31 cellular contexts compared by ENCODE assay signal in genomic region chr17:63629627-63630026, GRCh38. TPM values are rescaled to one million over a fixed set of nuclear protein-coding genes. Genes with fewer than 3 reads are reported as not detected.
A peak's percentile ranks its signal among the peaks of the same experiment; 100 is the strongest.
DNase-seq lines count a peak whose midpoint lies in the region; ATAC-seq, FAIRE-seq and TF ChIP-seq lines count a peak whose summit lies in the region.
"Had no signal": no experiment of that assay in that cellular context is flagged by ENCODE, and none has a peak within 500 bp of the region (broad histone marks: within the 10 kb centered on the region; RNA-seq: fewer than 3 reads in every experiment).

No MANE protein-coding gene starts in this region.

- no peak overlapping the region for H3K4me3 ChIP-seq in right cardiac atrium (ENCODE audit: low read length)
- H3K4me3 ChIP-seq in coronary artery: no peak overlapping the region
- H3K4me3 ChIP-seq: spleen had no signal

- H3K27ac ChIP-seq in right cardiac atrium (ENCODE audit: low read length): no peak overlapping the region
- no peak overlapping the region for H3K27ac ChIP-seq in coronary artery
- H3K27ac ChIP-seq: spleen had no signal

- no peaks in the 10 kb centered on the region for H3K27me3 ChIP-seq in right cardiac atrium (ENCODE audit: control insufficient read depth, insufficient read depth)
- H3K27me3 ChIP-seq: spleen had no signal

- H3K9me3 ChIP-seq in right cardiac atrium (ENCODE audit: control insufficient read depth, low read length): no peaks in the 10 kb centered on the region
- H3K9me3 ChIP-seq: Caco-2, spleen had no signal

- H3K4me1 ChIP-seq in right cardiac atrium (ENCODE audit: control insufficient read depth, insufficient read depth, low read length): peaks cover 7% of the 10 kb centered on the region
- H3K4me1 ChIP-seq: Caco-2 had no signal

- intact Hi-C loops in right cardiac atrium (cut with DNase I): no loop called here

- DNase-seq in HTR-8/SVneo (ENCODE audit: insufficient read length, low spot score) (no peak), right cardiac atrium (no peak), pulmonary artery endothelial cell (ENCODE audit: low read depth, low spot score) (peak; percentile 5), coronary artery (ENCODE audit: low spot score) (no peak)
- no peak for DNase-seq in effector CD8-positive, alpha-beta T cell (lab: John Stamatoyannopoulos, UW)
- DNase-seq: activated CD4-positive, alpha-beta memory T cell treated with anti-CD3 and anti-CD28 coated beads, Interleukin-2, amount 10 ng/mL, durations not matched to agents 7 days and 5 days; activated CD4-positive, CD25-positive, alpha-beta regulatory T cell treated with anti-CD3 and anti-CD28 coated beads, Interleukin-2, amount 50 U/mL, for 72 hours; activated CD8-positive, alpha-beta memory T cell treated with anti-CD3 and anti-CD28 coated beads, Interleukin-2, amount 50 U/mL, for 48 hours; anterior cingulate cortex; C1 segment of cervical spinal cord; Caco-2; central memory CD4-positive, alpha-beta T cell; DMS79; GF-D8; H7; KBM-7; MM.1S; naive thymus-derived CD4-positive, alpha-beta T cell; NCI-H1417; NCI-H2081; NCI-H2227 treated with DMSO at 0.1 percent for 48 hours; NCI-H69; nucleus accumbens; retina; spleen had no signal

- WGBS in right cardiac atrium: 19% methylated on average over 1 of the region's 1 CpG

- peak; percentile 16 for FAIRE-seq in HTR-8/SVneo (lab: Jason Lieb, UNC)
- FAIRE-seq: GM19239, TTC549 had no signal

- TF ChIP-seq CTCF in coronary artery (IDR thresholded peaks at IDR 0.05): no peak

- ATAC-seq in esophagus mucosa (peak; percentile 91), right cardiac atrium (peak; percentile 56 to 64), HG02610 (IDR thresholded peaks at IDR 0.05; ENCODE audit: unreplicated experiment) (no peak), HG03432 (IDR thresholded peaks at IDR 0.05; ENCODE audit: unreplicated experiment) (no peak)
- ATAC-seq: activated naive CD4-positive, alpha-beta T cell treated with anti-CD3 and anti-CD28 coated beads, Interleukin-2, amount 50 U/mL, for 72 hours; naive thymus-derived CD4-positive, alpha-beta T cell had no signal

RNA-seq across cellular contexts. Expression of gene MAP3K3, which starts 7.4 kb away (rescaled TPM):
- 9.2 TPM for total RNA-seq in esophagus mucosa
- 10 to 100 TPM; 47.1 to 51.0 (median 48.6) TPM for total RNA-seq in right cardiac atrium
- 32.6 TPM for polyA plus RNA-seq in right cardiac atrium
- total RNA-seq in pulmonary artery endothelial cell: 104 and 125 TPM in 2 replicates

RNA-seq across cellular contexts. Expression of gene TACO1, which starts 28.9 kb away (rescaled TPM):
- total RNA-seq in esophagus mucosa: 18.0 TPM
- 10 to 100 TPM; 28.5 to 37.6 (median 34.5) TPM for total RNA-seq in right cardiac atrium
- 47.0 TPM for polyA plus RNA-seq in right cardiac atrium
- 24.3 and 27.2 TPM in 2 replicates for total RNA-seq in pulmonary artery endothelial cell

Comparison
In these comparisons a context has a peak if more than half of its experiments do, and no peak if none do; other contexts are left out.
1. ATAC-seq: peak in esophagus mucosa (single experiment) and right cardiac atrium (2 of 2); none in HG02610 (single experiment) and HG03432 (single experiment).